Comparison of ENCODE assay signal across 8 cellular contexts in genomic region chr10:23525406-23525805, GRCh38.
DNase-seq lines count a peak whose midpoint lies in the region; ATAC-seq and TF ChIP-seq lines count a peak whose summit lies in the region.

No MANE protein-coding gene starts in this region.

- CTCF ChIA-PET in PC-3 (lab: Charles Lee): no interaction called here

- DNase-seq in DMS53 (lab: John Stamatoyannopoulos, UW) (peak; percentile 71), PC-3 (peak; percentile 56), fibroblast of villous mesenchyme (ENCODE audit: low read depth) (peak; percentile 30), sigmoid colon (no peak), occipital lobe (lab: John Stamatoyannopoulos, UW) (no peak)
- DNase-seq in effector CD4-positive, alpha-beta T cell: no peak

- TF ChIP-seq EP300 in sigmoid colon (IDR thresholded peaks at IDR 0.05): no peak

- H3K36me3 ChIP-seq in PC-3 (ENCODE audit: low read depth, low read length): no peaks in the 10 kb centered on the region
- no peaks in the 10 kb centered on the region for H3K36me3 ChIP-seq in sigmoid colon

- no peak overlapping the region for H2AFZ ChIP-seq in PC-3 (ENCODE audit: low read length)

- no peak overlapping the region for H3K9ac ChIP-seq in PC-3 (ENCODE audit: low read length)

- ATAC-seq in GM21367 (IDR thresholded peaks at IDR 0.05; ENCODE audit: unreplicated experiment) (peak; percentile 68), PC-3 (peak; percentile 70), GM21786 (IDR thresholded peaks at IDR 0.05; ENCODE audit: unreplicated experiment) (no peak)

- H3K4me3 ChIP-seq in PC-3 (ENCODE audit: low read length) (no peak overlapping the region), fibroblast of villous mesenchyme (ENCODE audit: low read depth, low read length) (no peak overlapping the region), sigmoid colon (no peak overlapping the region)

- WGBS in sigmoid colon, 2 donors: 23 to 66% methylated on average over 2 of the region's 2 CpGs

- no peaks in the 10 kb centered on the region for H3K9me2 ChIP-seq in PC-3 (replicated peaks; ENCODE audit: low read length)

- H3K4me1 ChIP-seq in PC-3 (ENCODE audit: insufficient read depth, low read length) (peaks cover 10% of the 10 kb centered on the region; the same call in 1 of the 2 replicates), sigmoid colon (no peaks in the 10 kb centered on the region)

- POLR2A ChIA-PET in PC-3 (lab: Charles Lee; ENCODE audit: unreplicated experiment): no interaction called here

- no peaks in the 10 kb centered on the region for H3F3A ChIP-seq in PC-3 (ENCODE audit: low read length, unreplicated experiment)

- no TSS peak for BruUV-seq in PC-3 (replicated peaks; lab: Mats Ljungman, UMichigan)

- H3K27ac ChIP-seq in PC-3 (ENCODE audit: low read length) (no peak overlapping the region), sigmoid colon (no peak overlapping the region)

- H4K20me1 ChIP-seq in PC-3 (ENCODE audit: low read length): no peaks in the 10 kb centered on the region

- intact Hi-C loops in PC-3 (cut with micrococcal nuclease) (loop anchor here (1.0 to 5.0 kb wide), 2 partner anchors 83 to 210 kb away; no protein-coding TSS in a partner anchor), sigmoid colon (cut with DNase I) (loop anchor here (2.0 kb wide), 1 partner anchor 211 kb away; no protein-coding TSS in a partner anchor)

- no peaks in the 10 kb centered on the region for H3K79me2 ChIP-seq in PC-3 (ENCODE audit: low read length)

- H3K4me2 ChIP-seq in PC-3 (ENCODE audit: low read length): no peak overlapping the region

- H3K9me3 ChIP-seq in PC-3 (ENCODE audit: low read length): no peaks in the 10 kb centered on the region
- H3K9me3 ChIP-seq in sigmoid colon: no peaks in the 10 kb centered on the region

- H3K27me3 ChIP-seq in PC-3 (ENCODE audit: low read length) (no peaks in the 10 kb centered on the region), sigmoid colon (no peaks in the 10 kb centered on the region)

- TF ChIP-seq CTCF in PC-3 (conservative IDR thresholded peaks at IDR 0.05; ENCODE audit: low read depth, low read length) (peak; percentile 71), fibroblast of villous mesenchyme (IDR thresholded peaks at IDR 0.05; ENCODE audit: insufficient read depth, low read depth, low read length) (peak; percentile 42), sigmoid colon (IDR thresholded peaks at IDR 0.05) (peak in 3 of 4 experiments; percentile 6 to 48 (median 17))

- TF ChIP-seq POLR2A in sigmoid colon (IDR thresholded peaks at IDR 0.05): no peak

Comparison
In these comparisons a context has a peak if more than half of its experiments do, and no peak if none do; other contexts are left out.
1. DNase-seq: peak in DMS53 (single experiment), PC-3 (single experiment) and fibroblast of villous mesenchyme (single experiment); none in sigmoid colon (single experiment), effector CD4-positive, alpha-beta T cell (single experiment) and occipital lobe (single experiment).
2. CTCF ChIP-seq: peak in every context shown above with its lines; median percentile 71 in PC-3; 42 in fibroblast of villous mesenchyme; 17 in sigmoid colon.